ENCODE assay signal across 8 cellular contexts in genomic region chr12:95548056-95548538, GRCh38. TPM values are rescaled to one million over a fixed set of nuclear protein-coding genes. Genes with fewer than 3 reads are reported as not detected.
DNase-seq lines count a peak whose midpoint lies in the region; ATAC-seq and TF ChIP-seq lines count a peak whose summit lies in the region.

No MANE protein-coding gene starts in this region.

- DNase-seq in H9 (peak; percentile 61), T-helper 1 cell (peak in 3 of 5 donors; percentile 7 to 11 (median 9)), cardiac fibroblast (ENCODE audit: low read depth in 2 of 2) (no peak), left kidney (ENCODE audit: low read depth, low spot score) (peak; percentile 69), NCI-H1694 treated with DMSO at 0.1 percent for 48 hours (lab: John Stamatoyannopoulos, UW) (no peak), amniotic stem cell (lab: John Stamatoyannopoulos, UW) (no peak)
- peak; percentile 16 to 34 for DNase-seq in stimulated activated CD4-positive, alpha-beta T cell treated with anti-CD3 and anti-CD28 coated beads, Interleukin-4, amount 100 ng/mL, for 4 hours

- peak overlapping the region; percentile 86 for H3K9ac ChIP-seq in H9 (ENCODE audit: extremely low read depth, insufficient read length, low read length)

- no peak overlapping the region for H2AFZ ChIP-seq in H9 (ENCODE audit: low read length)

- no peaks in the 10 kb centered on the region for H3K27me3 ChIP-seq in H9 (ENCODE audit: insufficient read depth, low read length)

- H3K4me1 Mint-ChIP-seq in H9 = peaks cover 46 to 52% of the 10 kb centered on the region in 2 experiments

- H3T11ph ChIP-seq in H9 (ENCODE audit: low read length) = no peak overlapping the region

- H3K56ac ChIP-seq in H9 (ENCODE audit: insufficient read length, low read depth, low read length) = no peak overlapping the region

- no peak overlapping the region for H4K5ac ChIP-seq in H9 (ENCODE audit: insufficient read length, low read depth, low read length)

- no peaks in the 10 kb centered on the region; the same call in 1 of the 2 replicates for H3K4me1 ChIP-seq in H9 (ENCODE audit: insufficient read depth, low read length)

- no peak overlapping the region for H2BK20ac ChIP-seq in H9 (ENCODE audit: low read depth, low read length, poor library complexity, severe bottlenecking)

- peak overlapping the region; percentile 92 for H3K4me2 ChIP-seq in H9 (ENCODE audit: insufficient read depth, insufficient read length, low read length)

- no peak overlapping the region for H4K8ac ChIP-seq in H9 (replicated peaks; ENCODE audit: insufficient read length, low read depth, low read length)

- H3K23ac ChIP-seq in H9 (ENCODE audit: insufficient read length, low read depth, low read length) = no peak overlapping the region

- no peak overlapping the region for H2BK15ac ChIP-seq in H9 (ENCODE audit: low read depth, low read length)

- peak overlapping the region; percentile 87 for H3K18ac ChIP-seq in H9 (ENCODE audit: insufficient read length, low read depth, low read length)

- peak overlapping the region; percentile 3 to 49 for H3K4me3 ChIP-seq in cardiac fibroblast (replicated peaks in 1 of 2; ENCODE audit: low read depth in 2 of 2, low read length in 2 of 2)

- peaks cover 23 to 32% (median 24%) of the 10 kb centered on the region in 3 experiments for H3K36me3 Mint-ChIP-seq in H9 (ENCODE audit: insufficient read depth in 1 of 3, low read depth in 3 of 3)

- no peak overlapping the region for H2BK12ac ChIP-seq in H9 (ENCODE audit: insufficient read length, low read depth, low read length)

- H3K23me2 ChIP-seq in H9 (ENCODE audit: insufficient read length, low read depth, low read length, poor library complexity, severe bottlenecking) = peaks cover 3% of the 10 kb centered on the region

- H3K4me3 Mint-ChIP-seq in H9 = peak overlapping the region; percentile 83 to 96

- no peak overlapping the region for H2BK5ac ChIP-seq in H9 (ENCODE audit: insufficient read length, low read length)

- ATAC-seq in HG02973 (IDR thresholded peaks at IDR 0.05; ENCODE audit: unreplicated experiment) = no peak

- no peaks in the 10 kb centered on the region for H3K9me3 ChIP-seq in H9 (ENCODE audit: control insufficient read depth, low read depth, low read length)

- H3K27ac Mint-ChIP-seq in H9 = peak overlapping the region; percentile 93 to 99 (median 95)

- no peaks in the 10 kb centered on the region for H4K20me1 ChIP-seq in H9 (ENCODE audit: control insufficient read depth, insufficient read depth, insufficient read length)

- TF ChIP-seq CTCF in H9 (conservative IDR thresholded peaks at IDR 0.05) = no peak
- no peak for TF ChIP-seq CTCF in cardiac fibroblast (IDR thresholded peaks at IDR 0.05; ENCODE audit: low read depth, low read length)

- peaks cover 22% of the 10 kb centered on the region; the same call in 1 of the 2 replicates for H3K79me2 ChIP-seq in H9 (ENCODE audit: insufficient read depth, low read length)

- peak overlapping the region; percentile 70 for H3K27ac ChIP-seq in H9 (ENCODE audit: insufficient read length, low read depth, low read length)

- no peak overlapping the region for H2AK5ac ChIP-seq in H9 (ENCODE audit: insufficient read length, low read length)

- H3K9me3 Mint-ChIP-seq in H9 = peaks cover 0 to 5% of the 10 kb centered on the region in 2 experiments; a peak in 2 of 5 replicates

- no peak overlapping the region for H4K91ac ChIP-seq in H9 (ENCODE audit: insufficient read length, low read depth, low read length)

- H3K4ac ChIP-seq in H9 (ENCODE audit: low read depth, low read length) = peak overlapping the region; percentile 20; the same call in 1 of the 2 replicates

- no peaks in the 10 kb centered on the region for H3K79me1 ChIP-seq in H9 (ENCODE audit: insufficient read depth, low read depth, low read length, poor library complexity, severe bottlenecking)

- peak overlapping the region; percentile 62 for H2BK120ac ChIP-seq in H9 (ENCODE audit: low read depth, low read length, poor library complexity, severe bottlenecking)

- peak overlapping the region; percentile 95 for H3K14ac ChIP-seq in H9 (ENCODE audit: insufficient read depth, low read length)

- no CpG with 5 or more reads among the region's 50 CpGs for WGBS in H9 (ENCODE audit: extremely low coverage, insufficient read length, low lambda C conversion rate)

- peaks cover 1% of the 10 kb centered on the region; the same call in 1 of the 2 replicates for H3K27me3 Mint-ChIP-seq in H9 (ENCODE audit: low read depth)

RNA-seq across cellular contexts. Expression of gene USP44, which starts 3.2 kb away (rescaled TPM):
- 181 and 185 TPM in 2 replicates for total RNA-seq in H9 (2021)

Comparison
In these comparisons a context has a peak if more than half of its experiments do, and no peak if none do; other contexts are left out.
1. DNase-seq: peak in H9 (single experiment), T-helper 1 cell (3 of 5), left kidney (single experiment) and stimulated activated CD4-positive, alpha-beta T cell treated with anti-CD3 and anti-CD28 coated beads, Interleukin-4, amount 100 ng/mL, for 4 hours (2 of 2); none in cardiac fibroblast (0 of 2), NCI-H1694 treated with DMSO at 0.1 percent for 48 hours (single experiment) and amniotic stem cell (single experiment).